Comparison of ENCODE assay signal across 8 cellular contexts in the genomic region with DNA sequence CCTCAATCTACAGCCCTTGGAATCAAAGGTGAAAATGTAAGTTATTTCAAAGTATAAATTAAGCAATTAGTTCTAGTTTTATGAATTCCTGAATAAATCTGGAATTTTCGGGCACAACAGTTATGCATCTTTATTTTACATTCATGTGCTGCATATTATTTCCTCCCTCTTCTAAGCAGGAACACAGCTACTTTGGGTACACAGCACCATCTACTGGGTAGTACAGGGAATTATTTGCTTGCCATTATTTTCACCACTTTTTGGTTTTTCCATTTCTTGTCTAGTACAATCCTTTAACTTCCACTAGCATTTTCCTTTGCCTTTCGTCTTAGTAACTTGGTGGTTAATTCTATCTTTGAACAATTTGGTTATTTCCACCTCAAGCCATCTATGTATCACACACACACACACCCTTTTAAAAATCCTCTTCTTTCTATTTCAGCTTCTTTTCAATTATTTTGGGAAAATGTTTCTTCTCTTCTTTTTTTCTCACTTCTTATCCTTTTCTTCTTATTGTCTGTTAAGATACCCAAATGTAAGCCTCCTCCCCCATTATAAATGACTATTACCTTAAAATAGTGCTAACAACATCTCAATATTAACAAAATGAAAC.
A peak's percentile ranks its signal among the peaks of the same experiment; 100 is the strongest.
DNase-seq lines count a peak whose midpoint lies in the region; ATAC-seq and TF ChIP-seq lines count a peak whose summit lies in the region.

No MANE protein-coding gene starts in this region.

- peaks cover 57% of the 10 kb centered on the region for H3K27me3 ChIP-seq in endodermal cell (ENCODE audit: control insufficient read depth, insufficient read depth, low read length, poor library complexity, severe bottlenecking)
- no peaks in the 10 kb centered on the region for H3K27me3 ChIP-seq in spleen (replicated peaks in 1 of 7)

- TF ChIP-seq CTCF in HFF-Myc (IDR thresholded peaks at IDR 0.05; ENCODE audit: low read depth, low read length, missing control alignments): peak; percentile 49
- peak; percentile 96 for TF ChIP-seq CTCF in endodermal cell (conservative IDR thresholded peaks at IDR 0.05)
- peak in 7 of 11 experiments; percentile 23 to 49 (median 31) for TF ChIP-seq CTCF in spleen (IDR thresholded peaks at IDR 0.05 in 8 of 11, conservative IDR thresholded peaks at IDR 0.05 in 3 of 11)

- H3K4me3 ChIP-seq in HFF-Myc (replicated peaks; ENCODE audit: low read depth, low read length): no peak overlapping the region
- no peak overlapping the region for H3K4me3 ChIP-seq in endodermal cell (ENCODE audit: low read length)
- no peak overlapping the region for H3K4me3 ChIP-seq in spleen

- DNase-seq in COR-L47 (lab: John Stamatoyannopoulos, UW) (peak; percentile 67), HFF-Myc (ENCODE audit: extremely low read depth, low read depth) (peak; percentile 36), NOMO-1 treated with dmso at 0.1 percent for 144 hours (lab: John Stamatoyannopoulos, UW; ENCODE audit: unreplicated experiment) (peak; percentile 24), endodermal cell (no peak), spleen (no peak), T-helper 9 cell (no peak)

- WGBS in endodermal cell (ENCODE audit: insufficient coverage in 1 of 2, insufficient read length in 1 of 2), 2 experiments: 26 to 50% methylated on average over 2 of the region's 2 CpGs
- WGBS in spleen, 5 donors: 19 to 32% (median 26%) methylated on average over 2 of the region's 2 CpGs

- no peak overlapping the region for H3K9ac ChIP-seq in endodermal cell (ENCODE audit: extremely low read depth, low read length, poor library complexity, severe bottlenecking)

- no peak overlapping the region for H3K27ac ChIP-seq in endodermal cell (ENCODE audit: low read depth, low read length)
- H3K27ac ChIP-seq in spleen: no peak overlapping the region

- H3K4me1 ChIP-seq in endodermal cell (ENCODE audit: control insufficient read depth, insufficient read depth, low read length) (no peaks in the 10 kb centered on the region), spleen (no peaks in the 10 kb centered on the region)

- H3K36me3 ChIP-seq in endodermal cell (ENCODE audit: control insufficient read depth, insufficient read depth, low read length) (no peaks in the 10 kb centered on the region), spleen (no peaks in the 10 kb centered on the region)

- no peaks in the 10 kb centered on the region for H3K36me3 Mint-ChIP-seq in endodermal cell (ENCODE audit: low read depth)

- H3K9me3 ChIP-seq in endodermal cell (ENCODE audit: control insufficient read depth, low read length) (no peaks in the 10 kb centered on the region), spleen (peaks cover 0 to 33% (median 19%) of the 10 kb centered on the region in 8 donors)

- no peak overlapping the region for H3K27ac Mint-ChIP-seq in endodermal cell

- TF ChIP-seq POLR2A in spleen (IDR thresholded peaks at IDR 0.05): no peak

- no peaks in the 10 kb centered on the region for H3K9me3 Mint-ChIP-seq in endodermal cell

- no peaks in the 10 kb centered on the region for H3K4me1 Mint-ChIP-seq in endodermal cell

- H3K4me3 Mint-ChIP-seq in endodermal cell: no peak overlapping the region

- intact Hi-C loops in spleen (cut with DNase I; ENCODE audit: low total_unique reads): loop anchor here (10.0 kb wide), 1 partner anchor 338 kb away; no protein-coding TSS in a partner anchor

- peaks cover 47% of the 10 kb centered on the region for H3K27me3 Mint-ChIP-seq in endodermal cell (ENCODE audit: insufficient read depth)

- ATAC-seq in HG03571 (IDR thresholded peaks at IDR 0.05; ENCODE audit: unreplicated experiment) (no peak), HG03025 (IDR thresholded peaks at IDR 0.05; ENCODE audit: low FRiP score, unreplicated experiment) (no peak)

Comparison
In these comparisons a context has a peak if more than half of its experiments do, and no peak if none do; other contexts are left out.
1. DNase-seq: peak in COR-L47 (single experiment), HFF-Myc (single experiment) and NOMO-1 treated with dmso at 0.1 percent for 144 hours (single experiment); none in endodermal cell (single experiment), spleen (single experiment) and T-helper 9 cell (single experiment).
2. CTCF ChIP-seq: peak in every context shown above with its lines; median percentile 96 in endodermal cell; 49 in HFF-Myc; 31 in spleen.